24 cellular contexts compared by ENCODE assay signal in genomic region chr5:80798633-80799032, GRCh38.
"Had no signal": no experiment of that assay in that cellular context is flagged by ENCODE, and none has a peak within 500 bp of the region (broad histone marks: within the 10 kb centered on the region; RNA-seq: fewer than 3 reads in every experiment).

No MANE protein-coding gene starts in this region.

- H3K4me3 Mint-ChIP-seq: activated B cell treated with CpG ODN at 0.5 μM for 24 hours; activated CD8-positive, alpha-beta T cell treated with anti-CD3 and anti-CD28 coated beads, Interleukin-2, amount 10 ng/mL, durations not matched to agents 7 days and 5 days; activated naive CD4-positive, alpha-beta T cell treated with anti-CD3 and anti-CD28 coated beads, Interleukin-2, amount 50 U/mL, for 24 hours; activated T-cell treated with anti-CD3 and anti-CD28 coated beads, Interleukin-2, amount 50 U/mL, for 72 hours; memory B cell; naive B cell; neural crest cell; stimulated activated naive CD8-positive, alpha-beta T cell treated with anti-CD3 and anti-CD28 coated beads, Interleukin-15, amount 100 ng/mL, for 72 hours; T-helper 2 cell treated with Interferon-gamma antibody and Interleukin-4, amounts not matched to agents 5 μg/mL and 100 μg/mL, for 36 hours had no signal

- H3K27me3 ChIP-seq: ascending aorta, esophagus muscularis mucosa, gastroesophageal sphincter, suprapubic skin, vagina had no signal

- H3K27me3 Mint-ChIP-seq: activated B cell treated with CpG ODN at 0.5 μM for 24 hours; activated naive CD4-positive, alpha-beta T cell treated with anti-CD3 and anti-CD28 coated beads, Interleukin-2, amount 50 U/mL, for 24 hours; memory B cell; naive B cell; progenitor cell of endocrine pancreas; stimulated activated naive CD8-positive, alpha-beta T cell treated with anti-CD3 and anti-CD28 coated beads, Interleukin-15, amount 100 ng/mL, for 72 hours had no signal

- H3K27ac Mint-ChIP-seq: activated B cell treated with CpG ODN at 0.5 μM for 24 hours; activated CD8-positive, alpha-beta T cell treated with anti-CD3 and anti-CD28 coated beads, Interleukin-2, amount 10 ng/mL, durations not matched to agents 7 days and 5 days; activated naive CD4-positive, alpha-beta T cell treated with anti-CD3 and anti-CD28 coated beads, Interleukin-2, amount 50 U/mL, for 24 hours; activated T-cell treated with anti-CD3 and anti-CD28 coated beads, Interleukin-2, amount 50 U/mL, for 72 hours; memory B cell; naive B cell; progenitor cell of endocrine pancreas; stimulated activated naive CD8-positive, alpha-beta T cell treated with anti-CD3 and anti-CD28 coated beads, Interleukin-15, amount 100 ng/mL, for 72 hours; T-helper 2 cell treated with Interferon-gamma antibody and Interleukin-4, amounts not matched to agents 5 μg/mL and 100 μg/mL, for 36 hours had no signal

- H3K4me1 ChIP-seq: gastroesophageal sphincter, suprapubic skin, vagina had no signal

- H3K4me1 Mint-ChIP-seq: activated B cell treated with CpG ODN at 0.5 μM for 24 hours; memory B cell; naive B cell; neural crest cell; stimulated activated naive CD8-positive, alpha-beta T cell treated with anti-CD3 and anti-CD28 coated beads, Interleukin-15, amount 100 ng/mL, for 72 hours had no signal

- H3K27ac ChIP-seq: esophagus muscularis mucosa, gastroesophageal sphincter, skin epidermis, suprapubic skin, vagina had no signal

- H3K9me3 Mint-ChIP-seq: activated naive CD4-positive, alpha-beta T cell treated with anti-CD3 and anti-CD28 coated beads, Interleukin-2, amount 50 U/mL, for 24 hours had no signal

- DNase-seq: activated B cell treated with CpG ODN at 0.5 μM for 24 hours; activated CD4-positive, alpha-beta T cell treated with anti-CD3 and anti-CD28 coated beads for 48 hours; activated CD8-positive, alpha-beta memory T cell treated with anti-CD3 and anti-CD28 coated beads, Interleukin-2, amount 50 U/mL, for 48 hours; activated CD8-positive, alpha-beta T cell treated with anti-CD3 and anti-CD28 coated beads, Interleukin-2, amount 10 ng/mL, durations not matched to agents 7 days and 5 days; activated effector memory CD4-positive, alpha-beta T cell treated with anti-CD3 and anti-CD28 coated beads, Interleukin-2, amount 50 U/mL, for 16 hours; activated T-cell treated with anti-CD3 and anti-CD28 coated beads, Interleukin-2, amount 50 U/mL, for 72 hours; effector CD4-positive, alpha-beta T cell; islet precursor cell; mucosa of descending colon; naive B cell; stimulated activated CD4-positive, alpha-beta T cell treated with anti-CD3 and anti-CD28 coated beads, Interleukin-2, amount 100 ng/mL, for 48 hours; stimulated activated naive CD8-positive, alpha-beta T cell treated with anti-CD3 and anti-CD28 coated beads, Interleukin-15, amount 100 ng/mL, for 72 hours; trophoblast cell had no signal

- H3K4me3 ChIP-seq: ascending aorta, esophagus muscularis mucosa, gastroesophageal sphincter, mucosa of descending colon, skin epidermis, suprapubic skin, vagina had no signal

- H3K9me3 ChIP-seq: ascending aorta, esophagus muscularis mucosa, gastroesophageal sphincter, mucosa of descending colon, suprapubic skin, vagina had no signal

- ATAC-seq: activated CD8-positive, alpha-beta T cell treated with anti-CD3 and anti-CD28 coated beads, Interleukin-2, amount 10 ng/mL, durations not matched to agents 7 days and 5 days; activated T-cell treated with anti-CD3 and anti-CD28 coated beads, Interleukin-2, amount 50 U/mL, for 72 hours; gastroesophageal sphincter; mucosa of descending colon; stimulated activated naive CD8-positive, alpha-beta T cell treated with anti-CD3 and anti-CD28 coated beads, Interleukin-15, amount 100 ng/mL, for 72 hours had no signal
